ENCODE assay signal across 36 cellular contexts in the genomic region with DNA sequence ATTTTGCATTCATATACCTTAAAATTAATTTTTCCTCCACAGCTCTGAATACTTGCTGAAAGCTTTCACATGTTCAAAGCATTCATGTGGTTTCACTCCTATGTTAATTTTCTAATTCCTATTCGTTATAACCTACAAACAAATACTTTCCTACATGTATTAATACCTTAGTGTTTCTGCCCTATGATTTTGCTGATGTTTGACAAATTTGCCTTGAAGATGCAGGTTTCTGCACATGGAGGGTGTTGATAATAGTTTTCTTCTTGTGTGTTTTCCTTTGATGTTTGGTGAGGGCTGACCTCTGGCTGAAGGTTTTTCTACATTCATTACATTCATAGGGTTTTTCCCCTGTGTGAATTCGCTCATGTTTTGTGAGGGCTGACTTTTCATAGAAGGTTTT. TPM values are rescaled to one million over a fixed set of nuclear protein-coding genes. Genes with fewer than 3 reads are reported as not detected.
"Had no signal": no experiment of that assay in that cellular context is flagged by ENCODE, and none has a peak within 500 bp of the region (broad histone marks: within the 10 kb centered on the region; RNA-seq: fewer than 3 reads in every experiment).

No MANE protein-coding gene starts in this region.

- FAIRE-seq: bronchial epithelial cell, TTC549 had no signal

- H3K4me3 Mint-ChIP-seq: activated B cell treated with CpG ODN at 0.5 μM for 24 hours; activated CD4-positive, alpha-beta memory T cell treated with anti-CD3 and anti-CD28 coated beads for 36 hours; activated CD4-positive, alpha-beta T cell treated with anti-CD3 and anti-CD28 coated beads, Interleukin-2, amount 10 ng/mL, durations not matched to agents 24 days and 14 days; activated CD8-positive, alpha-beta T cell treated with anti-CD3 and anti-CD28 coated beads for 36 hours; activated naive CD4-positive, alpha-beta T cell treated with anti-CD3 and anti-CD28 coated beads for 36 hours; activated naive CD8-positive, alpha-beta T cell treated with anti-CD3 and anti-CD28 coated beads for 36 hours; activated T-cell treated with anti-CD3 and anti-CD28 coated beads, Interleukin-2, amount 50 U/mL, for 4 hours; activated T-cell treated with anti-CD3 and anti-CD28 coated beads, Interleukin-2, amount 50 U/mL, for 72 hours; activated T-helper 1 cell treated with anti-CD3 and anti-CD28 coated beads, Interleukin-12 subunit alpha, Interleukin-12 subunit beta, Interleukin-2, Interleukin-4 antibody, amounts not matched to agents 30 ng/mL and 10 ng/mL and 1 ng/mL, durations not matched to agents 14 hours and 24 hours and 36 hours; activated T-helper 17 cell treated with anti-CD3 and anti-CD28 coated beads, Interleukin-2, amount 50 U/mL, for 72 hours; brain; T-helper 1 cell treated with Interleukin-12 subunit alpha and Interleukin-12 subunit beta and Interleukin-4 antibody, amounts not matched to agents 30 μg/mL and 1 μg/mL, for 36 hours; T-helper 2 cell treated with Interferon-gamma antibody and Interleukin-4, amounts not matched to agents 5 μg/mL and 100 μg/mL, for 36 hours had no signal

- H3K27ac ChIP-seq: ascending aorta, cardiac muscle cell, VCaP had no signal

- H3K27ac Mint-ChIP-seq: activated B cell treated with CpG ODN at 0.5 μM for 24 hours; activated CD4-positive, alpha-beta memory T cell treated with anti-CD3 and anti-CD28 coated beads for 36 hours; activated CD4-positive, alpha-beta T cell treated with anti-CD3 and anti-CD28 coated beads, Interleukin-2, amount 10 ng/mL, durations not matched to agents 24 days and 14 days; activated CD8-positive, alpha-beta T cell treated with anti-CD3 and anti-CD28 coated beads for 36 hours; activated naive CD4-positive, alpha-beta T cell treated with anti-CD3 and anti-CD28 coated beads for 36 hours; activated naive CD4-positive, alpha-beta T cell treated with anti-CD3 and anti-CD28 coated beads, Interleukin-2, amount 50 U/mL, for 72 hours; activated naive CD8-positive, alpha-beta T cell treated with anti-CD3 and anti-CD28 coated beads for 36 hours; activated T-cell treated with anti-CD3 and anti-CD28 coated beads, Interleukin-2, amount 50 U/mL, for 72 hours; activated T-helper 1 cell treated with anti-CD3 and anti-CD28 coated beads, Interleukin-12 subunit alpha, Interleukin-12 subunit beta, Interleukin-2, Interleukin-4 antibody, amounts not matched to agents 30 ng/mL and 10 ng/mL and 1 ng/mL, durations not matched to agents 14 hours and 24 hours and 36 hours; activated T-helper 17 cell treated with anti-CD3 and anti-CD28 coated beads, Interleukin-2, amount 50 U/mL, for 72 hours; brain; T-helper 1 cell treated with Interleukin-12 subunit alpha and Interleukin-12 subunit beta and Interleukin-4 antibody, amounts not matched to agents 30 μg/mL and 1 μg/mL, for 36 hours; T-helper 2 cell treated with Interferon-gamma antibody and Interleukin-4, amounts not matched to agents 5 μg/mL and 100 μg/mL, for 36 hours had no signal

- DNase-seq: activated B cell treated with CpG ODN at 0.5 μM for 24 hours; activated CD4-positive, alpha-beta memory T cell treated with anti-CD3 and anti-CD28 coated beads for 36 hours; activated CD4-positive, alpha-beta T cell treated with anti-CD3 and anti-CD28 coated beads for 4 hours; activated CD4-positive, alpha-beta T cell treated with anti-CD3 and anti-CD28 coated beads, Interleukin-2, amount 10 ng/mL, durations not matched to agents 24 days and 14 days; activated CD4-positive, alpha-beta T cell treated with anti-CD3 and anti-CD28 coated beads, Interleukin-2, amount 50 U/mL, for 1 hour; activated CD4-positive, alpha-beta T cell treated with anti-CD3 and anti-CD28 coated beads, Interleukin-2, amount 50 U/mL, for 4 hours; activated CD4-positive, CD25-positive, alpha-beta regulatory T cell treated with anti-CD3 and anti-CD28 coated beads, Interleukin-2, amount 50 U/mL, for 72 hours; activated CD8-positive, alpha-beta memory T cell treated with anti-CD3 and anti-CD28 coated beads, Interleukin-2, amount 50 U/mL, for 4 hours; activated CD8-positive, alpha-beta T cell treated with anti-CD3 and anti-CD28 coated beads for 36 hours; activated effector memory CD4-positive, alpha-beta T cell treated with anti-CD3 and anti-CD28 coated beads, Interleukin-2, amount 50 U/mL, for 16 hours; activated gamma-delta T cell treated with Interleukin-2 at 50 U/mL for 16 hours; activated naive CD4-positive, alpha-beta T cell; activated naive CD4-positive, alpha-beta T cell treated with anti-CD3 and anti-CD28 coated beads for 36 hours; activated naive CD4-positive, alpha-beta T cell treated with anti-CD3 and anti-CD28 coated beads, Interleukin-2, amount 50 U/mL, for 16 hours; activated naive CD8-positive, alpha-beta T cell treated with anti-CD3 and anti-CD28 coated beads for 36 hours; activated T-cell treated with anti-CD3 and anti-CD28 coated beads for 4 hours; activated T-cell treated with anti-CD3 and anti-CD28 coated beads, Interleukin-2, amount 50 U/mL, for 1 hour; activated T-cell treated with anti-CD3 and anti-CD28 coated beads, Interleukin-2, amount 50 U/mL, for 4 hours; activated T-cell treated with anti-CD3 and anti-CD28 coated beads, Interleukin-2, amount 50 U/mL, for 72 hours; amygdala; anterior cingulate cortex; central memory CD4-positive, alpha-beta T cell; T-helper 1 cell; T-helper 2 cell; T-helper 9 cell had no signal

- H3K4me3 ChIP-seq: ascending aorta, cardiac muscle cell had no signal

- ATAC-seq: activated CD8-positive, alpha-beta T cell treated with anti-CD3 and anti-CD28 coated beads for 36 hours; activated naive CD4-positive, alpha-beta T cell treated with anti-CD3 and anti-CD28 coated beads, Interleukin-2, amount 50 U/mL, for 72 hours; activated T-cell treated with anti-CD3 and anti-CD28 coated beads, Interleukin-2, amount 50 U/mL, for 4 hours; activated T-cell treated with anti-CD3 and anti-CD28 coated beads, Interleukin-2, amount 50 U/mL, for 72 hours; activated T-helper 17 cell treated with anti-CD3 and anti-CD28 coated beads, Interleukin-2, amount 50 U/mL, for 72 hours had no signal

- H3K4me1 ChIP-seq: ascending aorta had no signal

- H3K4me1 Mint-ChIP-seq: activated CD4-positive, alpha-beta T cell treated with anti-CD3 and anti-CD28 coated beads, Interleukin-2, amount 10 ng/mL, durations not matched to agents 24 days and 14 days; activated T-helper 17 cell treated with anti-CD3 and anti-CD28 coated beads, Interleukin-2, amount 50 U/mL, for 72 hours had no signal

RNA-seq across cellular contexts. Expression of a gene that starts 57.6 kb away (rescaled TPM):
- total RNA-seq: ascending aorta had no signal
